ENCODE assay signal across 10 cellular contexts in genomic region chr13:24541127-24541475, GRCh38. TPM values are rescaled to one million over a fixed set of nuclear protein-coding genes. Genes with fewer than 3 reads are reported as not detected.
DNase-seq lines count a peak whose midpoint lies in the region; ATAC-seq and TF ChIP-seq lines count a peak whose summit lies in the region.
"Had no signal": no experiment of that assay in that cellular context is flagged by ENCODE, and none has a peak within 500 bp of the region (broad histone marks: within the 10 kb centered on the region; RNA-seq: fewer than 3 reads in every experiment).

No MANE protein-coding gene starts in this region.

- no peaks in the 10 kb centered on the region; the same call in 1 of the 2 replicates for H4K20me1 ChIP-seq in BLaER1

- H3K36me3 Mint-ChIP-seq in Caco-2 (ENCODE audit: insufficient read depth, unreplicated experiment), result no peaks in the 10 kb centered on the region

- no peak overlapping the region for H3K4me3 Mint-ChIP-seq in Caco-2 (ENCODE audit: unreplicated experiment)

- H3K4me1 ChIP-seq in BLaER1 (0 out of 2 replicates have a peak, but pooled peaks cover 8% of the 10 kb centered on the region), RWPE2 (ENCODE audit: insufficient read depth, poor library complexity, severe bottlenecking) (no peaks in the 10 kb centered on the region), esophagus muscularis mucosa (peaks cover 4 to 16% (median 9%) of the 10 kb centered on the region in 4 donors), neutrophil (ENCODE audit: control insufficient read depth in 1 of 2, insufficient read depth in 1 of 2, low read depth in 1 of 2, low read length in 1 of 2) (peaks cover 6 to 8% of the 10 kb centered on the region in 2 experiments), Caco-2 (no peaks in the 10 kb centered on the region)

- TF ChIP-seq CTCF in RWPE2 (IDR thresholded peaks at IDR 0.05; ENCODE audit: poor library complexity, severe bottlenecking) (no peak), esophagus muscularis mucosa (IDR thresholded peaks at IDR 0.05) (no peak), neutrophil (IDR thresholded peaks at IDR 0.05) (no peak), Caco-2 (IDR thresholded peaks at IDR 0.05; ENCODE audit: insufficient read depth in 1 of 2, low read depth in 1 of 2, low read length in 1 of 2, severe bottlenecking in 1 of 2, unreplicated experiment in 1 of 2) (no peak)

- peaks cover 27% of the 10 kb centered on the region for H3K27me3 Mint-ChIP-seq in Caco-2 (ENCODE audit: insufficient read depth, unreplicated experiment)

- H3K9me3 ChIP-seq in BLaER1 (no peaks in the 10 kb centered on the region), RWPE2 (ENCODE audit: severe bottlenecking) (no peaks in the 10 kb centered on the region), esophagus muscularis mucosa (no peaks in the 10 kb centered on the region), neutrophil (no peaks in the 10 kb centered on the region), Caco-2 (no peaks in the 10 kb centered on the region)

- peaks cover 10% of the 10 kb centered on the region for H3K9me3 Mint-ChIP-seq in Caco-2 (ENCODE audit: unreplicated experiment)

- WGBS in esophagus muscularis mucosa, result 36% methylated on average over 10 of the region's 11 CpGs

- no TSS peak for BruUV-seq in Caco-2 (replicated peaks; lab: Mats Ljungman, UMichigan)

- H3K4me3 ChIP-seq in BLaER1 (peak overlapping the region; percentile 63), RWPE2 (ENCODE audit: severe bottlenecking) (peak overlapping the region; percentile 14), esophagus muscularis mucosa (peak overlapping the region; percentile 47 to 53 (median 50)), neutrophil (ENCODE audit: low read depth in 1 of 2, low read length in 1 of 2) (peak overlapping the region; percentile 58 to 63), Caco-2 (ENCODE audit: low read depth, low read length) (no peak overlapping the region)

- no peak for TF ChIP-seq POLR2A in esophagus muscularis mucosa (IDR thresholded peaks at IDR 0.05; ENCODE audit: low read depth)

- CTCF ChIA-PET in Caco-2 (lab: Charles Lee), result no interaction called here

- intact Hi-C loops in esophagus muscularis mucosa (cut with DNase I), result no loop called here
- intact Hi-C loops in sciatic nerve (cut with DNase I), result no loop called here
- intact Hi-C loops in Caco-2 (cut with micrococcal nuclease; ENCODE audit: unreplicated experiment), result no loop called here

- H3K36me3 ChIP-seq in BLaER1 (no peaks in the 10 kb centered on the region), RWPE2 (ENCODE audit: low read depth) (no peaks in the 10 kb centered on the region), esophagus muscularis mucosa (no peaks in the 10 kb centered on the region), neutrophil (no peaks in the 10 kb centered on the region), Caco-2 (ENCODE audit: control insufficient read depth, insufficient read depth, low read length) (no peaks in the 10 kb centered on the region)

- DNase-seq in RWPE2 (ENCODE audit: low spot score), result no peak
- DNase-seq in esophagus muscularis mucosa (ENCODE audit: extremely low spot score), result no peak
- DNase-seq in hippocampal formation (lab: John Stamatoyannopoulos, UW), result no peak
- DNase-seq in sciatic nerve (ENCODE audit: low spot score), result no peak
- no peak for DNase-seq in NCI-H1048 (lab: John Stamatoyannopoulos, UW)
- DNase-seq in Caco-2, result no peak
- DNase-seq: activated CD4-positive, CD25-positive, alpha-beta regulatory T cell treated with anti-CD3 and anti-CD28 coated beads, Interleukin-2, amount 50 U/mL, for 72 hours; NCI-H774 had no signal

- H3K27ac ChIP-seq in BLaER1, result no peak overlapping the region
- H3K27ac ChIP-seq in RWPE2 (ENCODE audit: poor library complexity, severe bottlenecking), result no peak overlapping the region
- H3K27ac ChIP-seq in esophagus muscularis mucosa (replicated peaks in 1 of 4), result no peak overlapping the region
- no peak overlapping the region for H3K27ac ChIP-seq in neutrophil

- no peak for TF ChIP-seq EP300 in esophagus muscularis mucosa (IDR thresholded peaks at IDR 0.05)

- peaks cover 7% of the 10 kb centered on the region for H3K4me1 Mint-ChIP-seq in Caco-2 (ENCODE audit: low read depth, unreplicated experiment)

- H3K27ac Mint-ChIP-seq in Caco-2 (ENCODE audit: unreplicated experiment), result no peak overlapping the region

- POLR2A ChIA-PET in Caco-2 (lab: Charles Lee), result no interaction called here

- peak overlapping the region; percentile 80 for H3K4me2 ChIP-seq in BLaER1

- ATAC-seq in RWPE2 (ENCODE audit: low read depth) (0 out of 3 replicates have a peak, but pooled peaks have one; percentile 21), sciatic nerve (no peak)

- H3K27me3 ChIP-seq in BLaER1 (peaks cover 35% of the 10 kb centered on the region), RWPE2 (ENCODE audit: insufficient read depth, poor library complexity, severe bottlenecking) (peaks cover 25% of the 10 kb centered on the region), esophagus muscularis mucosa (peaks cover 0 to 43% (median 18%) of the 10 kb centered on the region in 4 donors), neutrophil (peaks cover 74% of the 10 kb centered on the region), Caco-2 (replicated peaks; ENCODE audit: control insufficient read depth, insufficient read depth, low read length) (no peaks in the 10 kb centered on the region)

- H3K9ac ChIP-seq in BLaER1, result no peak overlapping the region

RNA-seq across cellular contexts. Expression of gene PARP4, which starts 28.5 kb away (rescaled TPM):
- 10 to 100 TPM; 38.3 to 47.4 (median 40.6) TPM for total RNA-seq in esophagus muscularis mucosa
- 49.0 TPM for total RNA-seq in sciatic nerve
- 29.7 TPM in 2 replicates for total RNA-seq in Caco-2 (2022)
